In genomic region chr12:79012616-79013015, GRCh38 we compare ENCODE assay signal across 17 cellular contexts.
A peak's percentile ranks its signal among the peaks of the same experiment; 100 is the strongest.
DNase-seq lines count a peak whose midpoint lies in the region; ATAC-seq and TF ChIP-seq lines count a peak whose summit lies in the region.
"Had no signal": no experiment of that assay in that cellular context is flagged by ENCODE, and none has a peak within 500 bp of the region (broad histone marks: within the 10 kb centered on the region; RNA-seq: fewer than 3 reads in every experiment).

No MANE protein-coding gene starts in this region.

- no peaks in the 10 kb centered on the region for H3K4me1 Mint-ChIP-seq in stimulated activated memory B cell treated with anti-CD40 and anti-IgM and Interleukin-4, amounts not matched to agents 10 μg/mL and 1 μg/mL and 100 μg/mL, for 72 hours

- H3K27me3 ChIP-seq in dorsolateral prefrontal cortex, result no peaks in the 10 kb centered on the region
- H3K27me3 ChIP-seq: SJCRH30 had no signal

- no peak for TF ChIP-seq CTCF in dorsolateral prefrontal cortex (IDR thresholded peaks at IDR 0.05 in 54 of 56, conservative IDR thresholded peaks at IDR 0.05 in 2 of 56; ENCODE audit: low read depth in 1 of 56, partially characterized antibody in 56 of 56)

- no peaks in the 10 kb centered on the region for H3K36me3 Mint-ChIP-seq in stimulated activated memory B cell treated with anti-CD40 and anti-IgM and Interleukin-4, amounts not matched to agents 10 μg/mL and 1 μg/mL and 100 μg/mL, for 72 hours

- no peak for ATAC-seq in stimulated activated memory B cell treated with anti-CD40 and anti-IgM and Interleukin-4, amounts not matched to agents 10 μg/mL and 1 μg/mL and 100 μg/mL, for 72 hours
- ATAC-seq in sciatic nerve, result no peak
- no peak for ATAC-seq in HG02623 (IDR thresholded peaks at IDR 0.05; ENCODE audit: unreplicated experiment)
- ATAC-seq: HepG2 had no signal

- peak; percentile 48 for DNase-seq in COLO668 (lab: John Stamatoyannopoulos, UW; ENCODE audit: unreplicated experiment)
- DNase-seq in Daoy (ENCODE audit: low read depth), result peak; percentile 2
- DNase-seq in NCI-H2107 treated with DMSO at 0.1 percent for 48 hours (lab: John Stamatoyannopoulos, UW; ENCODE audit: unreplicated experiment), result peak; percentile 86
- DNase-seq in glomerular visceral epithelial cell (ENCODE audit: extremely low spot score), result peak; percentile 6
- DNase-seq in dorsolateral prefrontal cortex, result no peak
- DNase-seq in sciatic nerve (ENCODE audit: low spot score), result no peak
- DNase-seq: DMS 273 treated with DMSO at 0.1 percent for 48 hours, HFFc6, Kasumi-1, NCI-H1930, NCI-H526, SJCRH30 had no signal

- H3K27me3 Mint-ChIP-seq in stimulated activated memory B cell treated with anti-CD40 and anti-IgM and Interleukin-4, amounts not matched to agents 10 μg/mL and 1 μg/mL and 100 μg/mL, for 72 hours, result no peaks in the 10 kb centered on the region

- intact Hi-C loops in dorsolateral prefrontal cortex (cut with DNase I), result no loop called here
- intact Hi-C loops in sciatic nerve (cut with DNase I), result no loop called here

- peak overlapping the region in 1 of 59 donors; percentile 12 for H3K27ac ChIP-seq in dorsolateral prefrontal cortex
- H3K27ac ChIP-seq: RWPE1, SJCRH30 had no signal

- H3K27ac Mint-ChIP-seq in stimulated activated memory B cell treated with anti-CD40 and anti-IgM and Interleukin-4, amounts not matched to agents 10 μg/mL and 1 μg/mL and 100 μg/mL, for 72 hours, result no peak overlapping the region
- H3K27ac Mint-ChIP-seq: HFFc6; T-helper 2 cell treated with Interferon-gamma antibody and Interleukin-4, amounts not matched to agents 5 μg/mL and 100 μg/mL, for 36 hours had no signal

- no peak overlapping the region for H3K4me3 Mint-ChIP-seq in stimulated activated memory B cell treated with anti-CD40 and anti-IgM and Interleukin-4, amounts not matched to agents 10 μg/mL and 1 μg/mL and 100 μg/mL, for 72 hours
- H3K4me3 Mint-ChIP-seq: HFFc6; T-helper 2 cell treated with Interferon-gamma antibody and Interleukin-4, amounts not matched to agents 5 μg/mL and 100 μg/mL, for 36 hours had no signal

- H3K9me3 Mint-ChIP-seq in stimulated activated memory B cell treated with anti-CD40 and anti-IgM and Interleukin-4, amounts not matched to agents 10 μg/mL and 1 μg/mL and 100 μg/mL, for 72 hours, result peaks cover 4% of the 10 kb centered on the region

- H3K4me3 ChIP-seq in dorsolateral prefrontal cortex, result no peak overlapping the region
- H3K4me3 ChIP-seq: SJCRH30 had no signal

Comparison
In these comparisons a context has a peak if more than half of its experiments do, and no peak if none do; other contexts are left out.
1. DNase-seq: peak in COLO668 (single experiment), Daoy (single experiment), NCI-H2107 treated with DMSO at 0.1 percent for 48 hours (single experiment) and glomerular visceral epithelial cell (single experiment); none in dorsolateral prefrontal cortex (0 of 10) and sciatic nerve (single experiment).